In genomic region chr12:68745904-68746571, GRCh38 we compare ENCODE assay signal across 8 cellular contexts. TPM values are rescaled to one million over a fixed set of nuclear protein-coding genes. Genes with fewer than 3 reads are reported as not detected.
A peak's percentile ranks its signal among the peaks of the same experiment; 100 is the strongest.
DNase-seq lines count a peak whose midpoint lies in the region; ATAC-seq and TF ChIP-seq lines count a peak whose summit lies in the region.

Gene SLC35E3 (plus strand): TSS chr12:68746176. CDS start chr12:68746378, 202 bp downstream.

- H3K9me3 Mint-ChIP-seq in HFFc6 (no peaks in the 10 kb centered on the region), glutamatergic neuron (ENCODE audit: unreplicated experiment) (peaks cover 7% of the 10 kb centered on the region)
- H3K9me3 Mint-ChIP-seq in activated naive CD4-positive, alpha-beta T cell treated with anti-CD3 and anti-CD28 coated beads, Interleukin-2, amount 50 U/mL, for 24 hours = no peaks in the 10 kb centered on the region

- H3K36me3 ChIP-seq in testis (ENCODE audit: low read depth, missing control alignments) = no peaks in the 10 kb centered on the region

- peak within 1 kb of the TSS; percentile 87 for H3K27ac Mint-ChIP-seq in HFFc6
- peak within 1 kb of the TSS; percentile 87 for H3K27ac Mint-ChIP-seq in activated naive CD4-positive, alpha-beta T cell treated with anti-CD3 and anti-CD28 coated beads, Interleukin-2, amount 50 U/mL, for 24 hours
- peak within 1 kb of the TSS; percentile 85 for H3K27ac Mint-ChIP-seq in glutamatergic neuron (ENCODE audit: unreplicated experiment)

- H3K4me1 ChIP-seq in testis = no peaks in the 10 kb centered on the region

- H3K4me3 Mint-ChIP-seq in HFFc6 (peak within 1 kb of the TSS; percentile 99), glutamatergic neuron (ENCODE audit: unreplicated experiment) (peak within 1 kb of the TSS; percentile 99)
- peak within 1 kb of the TSS; percentile 95 for H3K4me3 Mint-ChIP-seq in activated naive CD4-positive, alpha-beta T cell treated with anti-CD3 and anti-CD28 coated beads, Interleukin-2, amount 50 U/mL, for 24 hours

- intact Hi-C loops in testis (cut with DNase I; ENCODE audit: low total_unique reads) = no loop called here

- no peaks in the 10 kb centered on the region for H3K27me3 Mint-ChIP-seq in HFFc6 (ENCODE audit: insufficient read depth)
- H3K27me3 Mint-ChIP-seq in activated naive CD4-positive, alpha-beta T cell treated with anti-CD3 and anti-CD28 coated beads, Interleukin-2, amount 50 U/mL, for 24 hours = no peaks in the 10 kb centered on the region
- peaks cover 10% of the 10 kb centered on the region for H3K27me3 Mint-ChIP-seq in glutamatergic neuron (ENCODE audit: unreplicated experiment)

- TF ChIP-seq CTCF in HFFc6 (IDR thresholded peaks at IDR 0.05) (no peak), NB4 (IDR thresholded peaks at IDR 0.05; ENCODE audit: low read depth, low read length) (no peak), glutamatergic neuron (IDR thresholded peaks at IDR 0.05; ENCODE audit: partially characterized antibody, unreplicated experiment) (no peak), omental fat pad (IDR thresholded peaks at IDR 0.05) (no peak), testis (IDR thresholded peaks at IDR 0.05) (no peak)

- peak; percentile 97 for ATAC-seq in omental fat pad (ENCODE audit: low FRiP score)

- WGBS in testis, 2 donors = 0 to 1% methylated on average over 21 to 52 of the region's 52 CpGs

- peak; percentile 62 for TF ChIP-seq POLR2A in NB4 (IDR thresholded peaks at IDR 0.05; ENCODE audit: extremely low read depth, insufficient read length)
- no peak for TF ChIP-seq POLR2A in testis (IDR thresholded peaks at IDR 0.05)

- no peaks in the 10 kb centered on the region for H3K27me3 ChIP-seq in testis

- DNase-seq in GM04504 (ENCODE audit: low read depth) = peak; percentile 63
- peak; percentile 79 for DNase-seq in HFFc6
- peak; percentile 98 for DNase-seq in NB4 (ENCODE audit: low read depth)
- peak; percentile 94 for DNase-seq in SK-N-DZ (ENCODE audit: low spot score)
- peak; percentile 95 for DNase-seq in glutamatergic neuron
- peak; percentile 66 for DNase-seq in omental fat pad (ENCODE audit: low spot score)
- DNase-seq in testis = peak; percentile 96

- H3K36me3 Mint-ChIP-seq in HFFc6 (ENCODE audit: low read depth) (no peaks in the 10 kb centered on the region), glutamatergic neuron (ENCODE audit: unreplicated experiment) (no peaks in the 10 kb centered on the region)
- peaks cover 2% of the 10 kb centered on the region for H3K36me3 Mint-ChIP-seq in activated naive CD4-positive, alpha-beta T cell treated with anti-CD3 and anti-CD28 coated beads, Interleukin-2, amount 50 U/mL, for 24 hours

- H3K27ac ChIP-seq in testis = peak within 1 kb of the TSS; percentile 28 to 80

- H3K9me3 ChIP-seq in testis = no peaks in the 10 kb centered on the region

- H3K4me3 ChIP-seq in NB4 (ENCODE audit: low read depth, low read length) (peak within 1 kb of the TSS; percentile 84), testis (peak within 1 kb of the TSS; percentile 65 to 75)

- peaks cover 35% of the 10 kb centered on the region for H3K4me1 Mint-ChIP-seq in HFFc6 (ENCODE audit: low read depth)
- H3K4me1 Mint-ChIP-seq in activated naive CD4-positive, alpha-beta T cell treated with anti-CD3 and anti-CD28 coated beads, Interleukin-2, amount 50 U/mL, for 24 hours = peaks cover 50% of the 10 kb centered on the region
- H3K4me1 Mint-ChIP-seq in glutamatergic neuron (ENCODE audit: low read depth, unreplicated experiment) = peaks cover 17% of the 10 kb centered on the region

RNA-seq across cellular contexts. Expression of gene SLC35E3, which starts in this region (rescaled TPM):
- 10 to 100 TPM; 10.7 to 17.0 (median 12.0) TPM for total RNA-seq in HFFc6 (2021; fragmentation: NEBNext Ultra II Directional; extraction: Animal tissue kit (Norgen Biotek cat#: 25700))
- 3.1 and 5.0 TPM in 2 replicates for polyA plus RNA-seq in SK-N-DZ (2014; cell fraction: cytosol; rRNA removed)
- 6.8 and 20.8 TPM in 2 replicates for polyA plus RNA-seq in SK-N-DZ (2014; cell fraction: nucleus; rRNA removed)
- total RNA-seq in glutamatergic neuron (ENCODE audit: unreplicated experiment) (26.2 TPM), omental fat pad (1 to 10 TPM; 2.8 to 6.9 (median 3.7) TPM), testis (1 to 10 TPM; 5.2 to 7.1 TPM)
- polyA plus RNA-seq in testis (ENCODE audit: insufficient read depth, low read depth, low replicate concordance) = 9.3 TPM

Comparison
In these comparisons a context has a peak if more than half of its experiments do, and no peak if none do; other contexts are left out.
1. Peak in every context shown above with its lines: DNase-seq, ATAC-seq, H3K4me3 ChIP-seq and H3K27ac ChIP-seq.